Comparison of ENCODE assay signal across 9 cellular contexts in genomic region chr6:15444881-15445280, GRCh38.
DNase-seq lines count a peak whose midpoint lies in the region; ATAC-seq and TF ChIP-seq lines count a peak whose summit lies in the region.
"Had no signal": no experiment of that assay in that cellular context is flagged by ENCODE, and none has a peak within 500 bp of the region (broad histone marks: within the 10 kb centered on the region; RNA-seq: fewer than 3 reads in every experiment).

No MANE protein-coding gene starts in this region.

- H3K4me2 ChIP-seq in IMR-90 (ENCODE audit: low read depth, low read length) = peak overlapping the region; percentile 41; the same call in 1 of the 2 replicates

- H3K9me3 ChIP-seq in IMR-90 (ENCODE audit: control insufficient read depth, insufficient read depth, low read length) (no peaks in the 10 kb centered on the region), RWPE2 (ENCODE audit: severe bottlenecking) (no peaks in the 10 kb centered on the region)

- dilution Hi-C loops in IMR-90 (cut with HindIII; ENCODE audit: low sequenced_read_pairs, unreplicated experiment) = no loop called here

- H3K56ac ChIP-seq in IMR-90 (ENCODE audit: extremely low read depth, insufficient read depth, low read length) = 0 out of 2 replicates have a peak overlapping the region, but pooled peaks have one; percentile 1

- H3K14ac ChIP-seq in IMR-90 (replicated peaks; ENCODE audit: low read depth, low read length) = 0 out of 2 replicates have a peak overlapping the region, but pooled peaks have one; percentile 23

- peaks cover 19% of the 10 kb centered on the region for H3K9me1 ChIP-seq in IMR-90 (ENCODE audit: insufficient read depth, low read length)

- intact Hi-C loops in IMR-90 (cut with micrococcal nuclease) = loop anchor here (5.0 to 10.0 kb wide), 5 partner anchors 43 to 1233 kb away; no protein-coding TSS in a partner anchor

- no TSS peak for BruUV-seq in IMR-90 (replicated peaks; lab: Mats Ljungman, UMichigan)

- H3K27me3 Mint-ChIP-seq in effector memory CD8-positive, alpha-beta T cell = no peaks in the 10 kb centered on the region

- H2BK120ac ChIP-seq in IMR-90 (ENCODE audit: low read depth, low read length) = peak overlapping the region; percentile 44; the same call in 1 of the 2 replicates

- peaks cover 31 to 44% of the 10 kb centered on the region in 2 donors for H3K4me1 Mint-ChIP-seq in effector memory CD8-positive, alpha-beta T cell (ENCODE audit: low read depth in 2 of 2)

- no peak for TF ChIP-seq CTCF in IMR-90 (conservative IDR thresholded peaks at IDR 0.05; ENCODE audit: low read depth, low read length)
- TF ChIP-seq CTCF in RWPE2 (IDR thresholded peaks at IDR 0.05; ENCODE audit: poor library complexity, severe bottlenecking) = peak; percentile 19

- peak overlapping the region; percentile 42; the same call in 2 of the 3 replicates for H2BK15ac ChIP-seq in IMR-90 (ENCODE audit: low read depth, low read length)

- no peak overlapping the region for H3K23ac ChIP-seq in IMR-90 (ENCODE audit: low read depth, low read length)

- WGBS in IMR-90 (ENCODE audit: extremely low coverage in 2 of 2, insufficient read length in 1 of 2), 2 experiments = no CpG with 5 or more reads among the region's 3 CpGs

- peaks cover 5% of the 10 kb centered on the region for H3K36me3 Mint-ChIP-seq in effector memory CD8-positive, alpha-beta T cell (ENCODE audit: insufficient read depth)

- H2BK5ac ChIP-seq in IMR-90 (ENCODE audit: low read depth, low read length, poor library complexity, severe bottlenecking) = no peak overlapping the region

- no peaks in the 10 kb centered on the region for H3K36me3 ChIP-seq in IMR-90 (ENCODE audit: control insufficient read depth, insufficient read depth, low read length)
- H3K36me3 ChIP-seq in RWPE2 (ENCODE audit: low read depth) = no peaks in the 10 kb centered on the region

- H4K20me1 ChIP-seq in IMR-90 (ENCODE audit: insufficient read depth, low read length) = peaks cover 86% of the 10 kb centered on the region

- no peak overlapping the region for H3K4me3 ChIP-seq in IMR-90 (ENCODE audit: insufficient read depth, low read depth, low read length)
- no peak overlapping the region for H3K4me3 ChIP-seq in RWPE2 (ENCODE audit: severe bottlenecking)

- TF ChIP-seq POLR2A in IMR-90 (IDR thresholded peaks at IDR 0.05; ENCODE audit: low read depth, low read length) = no peak

- peak overlapping the region; percentile 37; the same call in 1 of the 2 replicates for H3K9ac ChIP-seq in IMR-90 (ENCODE audit: low read depth, low read length)

- DNase-seq in DMS 273 treated with DMSO at 0.1 percent for 48 hours (lab: John Stamatoyannopoulos, UW) = peak; percentile 18
- no peak for DNase-seq in IMR-90
- DNase-seq in RWPE2 (ENCODE audit: low spot score) = no peak
- DNase-seq in midbrain (lab: John Stamatoyannopoulos, UW) = peak; percentile 25
- DNase-seq in effector memory CD8-positive, alpha-beta T cell = no peak
- no peak for DNase-seq in OCI-M2 (lab: John Stamatoyannopoulos, UW; ENCODE audit: unreplicated experiment)
- no peak for DNase-seq in activated T-cell treated with anti-CD3 and anti-CD28 coated beads, Interleukin-2, amount 50 U/mL, for 1 hour
- DNase-seq: cortex of kidney, NCI-H526 treated with DMSO at 0.1 percent for 48 hours had no signal

- no peak overlapping the region for H4K8ac ChIP-seq in IMR-90 (ENCODE audit: low read depth in 2 of 2, low read length in 2 of 2)

- H3K4me1 ChIP-seq in IMR-90 (ENCODE audit: control insufficient read depth, insufficient read depth, low read length) (peaks cover 24% of the 10 kb centered on the region), RWPE2 (ENCODE audit: insufficient read depth, poor library complexity, severe bottlenecking) (peaks cover 14% of the 10 kb centered on the region)

- H3K27me3 ChIP-seq in IMR-90 (ENCODE audit: control insufficient read depth, insufficient read depth, low read length) (no peaks in the 10 kb centered on the region), RWPE2 (ENCODE audit: insufficient read depth, poor library complexity, severe bottlenecking) (no peaks in the 10 kb centered on the region)

- no peak overlapping the region for H3K27ac Mint-ChIP-seq in effector memory CD8-positive, alpha-beta T cell

- POLR2A ChIA-PET in IMR-90 (lab: Charles Lee; ENCODE audit: unreplicated experiment) = no interaction called here

- H3K4ac ChIP-seq in IMR-90 (ENCODE audit: low read depth, low read length) = peak overlapping the region; percentile 9; the same call in 1 of the 2 replicates

- in situ Hi-C loops in IMR-90 (cut with MboI; ENCODE audit: low sequenced_read_pairs) = no loop called here

- H3K18ac ChIP-seq in IMR-90 (ENCODE audit: low read depth, low read length) = peak overlapping the region; percentile 79

- H2AK5ac ChIP-seq in IMR-90 (ENCODE audit: low read depth, low read length) = peak overlapping the region; percentile 17; the same call in 1 of the 2 replicates

- no peak for TF ChIP-seq RAD21 in IMR-90 (IDR thresholded peaks at IDR 0.05; ENCODE audit: low read length)

- H4K91ac ChIP-seq in IMR-90 (ENCODE audit: insufficient read depth, low read depth, low read length) = peak overlapping the region; percentile 31; the same call in 1 of the 2 replicates

- peaks cover 39 to 83% of the 10 kb centered on the region in 2 experiments for H3K79me1 ChIP-seq in IMR-90 (ENCODE audit: low read depth in 1 of 2, low read length in 2 of 2)

- peak overlapping the region; percentile 83; the same call in 1 of the 2 replicates for H3K27ac ChIP-seq in IMR-90 (ENCODE audit: insufficient read depth, low read length)
- no peak overlapping the region for H3K27ac ChIP-seq in RWPE2 (ENCODE audit: poor library complexity, severe bottlenecking)

- no peaks in the 10 kb centered on the region for H3K9me3 Mint-ChIP-seq in effector memory CD8-positive, alpha-beta T cell

- H2BK20ac ChIP-seq in IMR-90 (ENCODE audit: low read depth, low read length) = peak overlapping the region; percentile 57; the same call in 1 of the 2 replicates

- no peak overlapping the region for H2AK9ac ChIP-seq in IMR-90 (replicated peaks; ENCODE audit: low read depth, low read length, poor library complexity)

- H2AFZ ChIP-seq in IMR-90 (replicated peaks; ENCODE audit: low read length, poor library complexity) = no peak overlapping the region

- H3K4me3 Mint-ChIP-seq in effector memory CD8-positive, alpha-beta T cell = no peak overlapping the region

- ATAC-seq in IMR-90 (ENCODE audit: low read depth) (no peak), RWPE2 (ENCODE audit: low read depth) (no peak)
- ATAC-seq in effector memory CD8-positive, alpha-beta T cell (replicated peaks) = no peak

- CTCF ChIA-PET in IMR-90 (lab: Yijun Ruan, JAX) = interaction anchor here (0.7 to 1.8 kb wide), 3 partner anchors 12 to 22 kb away, joined by 3 to 6 read pairs (median 3); no protein-coding TSS in a partner anchor

- peak overlapping the region; percentile 64; the same call in 1 of the 2 replicates for H4K5ac ChIP-seq in IMR-90 (ENCODE audit: low read depth, low read length)

TF ChIP-seq in IMR-90, 13 proteins besides CTCF, POLR2A, EP300 and RAD21:
- no peak for TF ChIP-seq NFE2L2 (IDR thresholded peaks at IDR 0.05; ENCODE audit: low read depth, low read length)
- TF ChIP-seq CEBPB (IDR thresholded peaks at IDR 0.05; ENCODE audit: low read depth, low read length) = no peak
- no peak for TF ChIP-seq RFX5 (IDR thresholded peaks at IDR 0.05; ENCODE audit: low read depth, low read length)
- TF ChIP-seq SMC3 (IDR thresholded peaks at IDR 0.05; ENCODE audit: low read depth, low read length) = no peak

Comparison
In these comparisons a context has a peak if more than half of its experiments do, and no peak if none do; other contexts are left out.
1. DNase-seq: peak in DMS 273 treated with DMSO at 0.1 percent for 48 hours (single experiment) and midbrain (single experiment); none in IMR-90 (single experiment), RWPE2 (single experiment), effector memory CD8-positive, alpha-beta T cell (0 of 3), OCI-M2 (single experiment) and activated T-cell treated with anti-CD3 and anti-CD28 coated beads, Interleukin-2, amount 50 U/mL, for 1 hour (single experiment).